13 cellular contexts compared by ENCODE assay signal in the genomic region with DNA sequence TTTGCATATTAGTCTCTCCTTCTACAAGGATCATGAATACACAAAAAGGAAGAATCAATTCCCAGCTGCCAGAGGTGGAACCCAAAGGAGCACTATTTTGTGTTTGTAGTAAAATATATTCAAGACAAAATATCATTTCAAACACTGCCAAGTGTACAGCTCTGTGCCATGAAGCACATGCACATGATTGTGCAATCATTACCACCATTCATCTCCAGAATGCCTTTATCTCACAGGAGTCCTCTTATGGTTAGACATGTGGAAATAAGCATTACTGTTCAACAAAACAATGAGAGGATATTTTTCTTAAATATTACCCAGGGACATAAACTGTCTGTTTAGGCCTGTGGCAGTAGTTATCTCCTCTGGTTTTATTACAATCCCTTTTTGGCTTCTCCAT.
"Had no signal": no experiment of that assay in that cellular context is flagged by ENCODE, and none has a peak within 500 bp of the region (broad histone marks: within the 10 kb centered on the region; RNA-seq: fewer than 3 reads in every experiment).

No MANE protein-coding gene starts in this region.

- H3K4me1 ChIP-seq: esophagus squamous epithelium had no signal

- H3K27ac ChIP-seq: brain microvascular endothelial cell, esophagus squamous epithelium, ovary had no signal

- H3K36me3 ChIP-seq: brain microvascular endothelial cell, esophagus squamous epithelium, ovary had no signal

- H3K27me3 ChIP-seq: brain microvascular endothelial cell, esophagus squamous epithelium, ovary had no signal

- H3K9me3 ChIP-seq: esophagus squamous epithelium, ovary had no signal

- DNase-seq: activated CD4-positive, alpha-beta T cell treated with anti-CD3 and anti-CD28 coated beads for 1 hour; activated CD4-positive, alpha-beta T cell treated with anti-CD3 and anti-CD28 coated beads, Interleukin-2, amount 50 U/mL, for 48 hours; activated CD8-positive, alpha-beta memory T cell treated with anti-CD3 and anti-CD28 coated beads, Interleukin-2, amount 10 ng/mL, durations not matched to agents 7 days and 5 days; activated effector memory CD4-positive, alpha-beta T cell treated with Interleukin-2 at 50 U/mL for 16 hours; activated T-cell treated with anti-CD3 and anti-CD28 coated beads, Interleukin-2, amount 50 U/mL, for 24 hours; amygdala; brain microvascular endothelial cell; esophagus squamous epithelium; hippocampal formation; kidney glomerular epithelial cell; ovary; stimulated activated CD4-positive, alpha-beta T cell treated with anti-CD3 and anti-CD28 coated beads, Interleukin-1b, Interleukin-23, amount 100 ng/mL, for 48 hours; T-helper 9 cell had no signal

- H3K4me3 ChIP-seq: esophagus squamous epithelium, ovary had no signal
